Comparison of ENCODE assay signal across 8 cellular contexts in the genomic region with DNA sequence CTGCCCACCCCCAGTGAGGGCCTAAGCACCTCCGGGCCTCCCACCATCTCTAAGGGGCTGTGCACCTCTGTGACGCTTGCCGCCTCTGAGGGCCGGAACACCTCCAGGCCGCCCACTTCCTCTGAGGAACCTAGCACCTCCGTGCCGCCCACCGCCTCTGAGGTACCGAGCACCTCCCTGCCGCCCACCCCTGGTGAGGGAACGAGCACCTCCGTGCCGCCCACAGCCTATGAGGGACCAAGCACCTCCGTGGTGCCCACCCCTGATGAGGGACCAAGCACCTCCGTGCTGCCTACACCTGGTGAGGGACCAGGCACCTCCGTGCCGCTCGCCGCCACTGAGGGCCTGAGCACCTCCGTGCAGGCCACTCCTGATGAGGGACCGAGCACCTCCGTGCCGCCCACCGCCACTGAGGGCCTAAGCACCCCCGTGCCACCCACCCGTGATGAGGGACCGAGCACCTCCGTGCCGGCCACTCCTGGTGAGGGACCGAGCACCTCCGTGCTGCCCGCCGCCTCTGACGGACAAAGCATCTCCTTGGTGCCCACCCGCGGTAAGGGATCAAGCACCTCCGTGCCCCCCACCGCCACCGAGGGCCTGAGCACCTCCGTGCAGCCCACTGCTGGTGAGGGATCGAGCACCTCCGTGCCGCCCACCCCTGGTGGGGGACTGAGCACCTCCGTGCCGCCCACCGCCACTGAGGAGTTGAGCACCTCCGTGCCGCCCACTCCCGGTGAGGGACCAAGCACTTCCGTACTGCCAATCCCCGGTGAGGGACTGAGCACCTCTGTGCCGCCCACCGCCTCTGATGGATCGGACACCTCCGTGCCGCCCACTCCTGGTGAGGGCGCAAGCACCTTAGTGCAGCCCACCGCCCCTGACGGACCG. TPM values are rescaled to one million over a fixed set of nuclear protein-coding genes. Genes with fewer than 3 reads are reported as not detected.
A peak's percentile ranks its signal among the peaks of the same experiment; 100 is the strongest.
DNase-seq lines count a peak whose midpoint lies in the region; ATAC-seq and TF ChIP-seq lines count a peak whose summit lies in the region.

No MANE protein-coding gene starts in this region.

- H3K9me2 ChIP-seq in PC-3 (replicated peaks; ENCODE audit: low read length): no peaks in the 10 kb centered on the region

- no peaks in the 10 kb centered on the region for H3F3A ChIP-seq in PC-3 (ENCODE audit: low read length, unreplicated experiment)

- CTCF ChIA-PET in PC-3 (lab: Charles Lee): no interaction called here

- H3K79me2 ChIP-seq in PC-3 (ENCODE audit: low read length): no peaks in the 10 kb centered on the region

- POLR2A ChIA-PET in PC-3 (lab: Charles Lee; ENCODE audit: unreplicated experiment): no interaction called here

- TF ChIP-seq CTCF in PC-3 (conservative IDR thresholded peaks at IDR 0.05; ENCODE audit: low read depth, low read length): no peak

- DNase-seq in ELF-1 (ENCODE audit: low read depth, low spot score) (peak; percentile 34), HAP-1 (ENCODE audit: low spot score in 2 of 2) (peak in 1 of 2 experiments; percentile 21), PC-3 (no peak), adipocyte (ENCODE audit: low read depth) (peak; percentile 1), NOMO-1 treated with dmso at 0.1 percent for 144 hours (lab: John Stamatoyannopoulos, UW; ENCODE audit: unreplicated experiment) (no peak), KBM-7 (no peak)
- peak; percentile 24 for DNase-seq in stimulated activated CD4-positive, alpha-beta T cell treated with anti-CD3 and anti-CD28 coated beads, Interleukin-12 subunit alpha, Interleukin-12 subunit beta, amount 100 ng/mL, for 4 hours

- no TSS peak for BruUV-seq in PC-3 (replicated peaks; lab: Mats Ljungman, UMichigan)

- H3K27me3 ChIP-seq in HAP-1 (ENCODE audit: low read depth) (no peaks in the 10 kb centered on the region), PC-3 (ENCODE audit: low read length) (no peaks in the 10 kb centered on the region), adipocyte (replicated peaks; ENCODE audit: control insufficient read depth, insufficient read depth, low read length) (peaks cover 11% of the 10 kb centered on the region), iPS-18a (ENCODE audit: control insufficient read depth, insufficient read depth, low read length) (no peaks in the 10 kb centered on the region)

- H2AFZ ChIP-seq in PC-3 (ENCODE audit: low read length): peak overlapping the region; percentile 96

- H3K27ac ChIP-seq in PC-3 (ENCODE audit: low read length) (no peak overlapping the region), iPS-18a (ENCODE audit: low read length) (no peak overlapping the region)

- peak overlapping the region; percentile 71 for H3K9ac ChIP-seq in PC-3 (ENCODE audit: low read length)
- peak overlapping the region; percentile 83 for H3K9ac ChIP-seq in adipocyte (ENCODE audit: low read length)
- peak overlapping the region; percentile 28 for H3K9ac ChIP-seq in iPS-18a (ENCODE audit: low read length)

- ATAC-seq in PC-3: peak; percentile 50

- H3K4me2 ChIP-seq in PC-3 (ENCODE audit: low read length): peak overlapping the region; percentile 95

- peak overlapping the region; percentile 53 for H3K4me3 ChIP-seq in HAP-1
- H3K4me3 ChIP-seq in PC-3 (ENCODE audit: low read length): peak overlapping the region; percentile 86
- H3K4me3 ChIP-seq in adipocyte (ENCODE audit: low read length): peak overlapping the region; percentile 86
- peak overlapping the region; percentile 70 for H3K4me3 ChIP-seq in iPS-18a (ENCODE audit: low read length)

- no peaks in the 10 kb centered on the region for H4K20me1 ChIP-seq in PC-3 (ENCODE audit: low read length)

- in situ Hi-C loops in HAP-1 (cut with MboI; ENCODE audit: low sequenced_read_pairs): no loop called here
- in situ Hi-C loops in KBM-7 (cut with MboI; ENCODE audit: low pct_unique_long_range_greater_than_20kb, low sequenced_read_pairs): no loop called here

- H3K4me1 ChIP-seq in HAP-1 (no peaks in the 10 kb centered on the region; the same call in 1 of the 2 replicates), PC-3 (ENCODE audit: insufficient read depth, low read length) (no peaks in the 10 kb centered on the region), adipocyte (ENCODE audit: control insufficient read depth, insufficient read depth, low read length) (no peaks in the 10 kb centered on the region), iPS-18a (ENCODE audit: control insufficient read depth, low read depth, low read length) (no peaks in the 10 kb centered on the region)

- H3K36me3 ChIP-seq in HAP-1 (replicated peaks) (no peaks in the 10 kb centered on the region), PC-3 (ENCODE audit: low read depth, low read length) (no peaks in the 10 kb centered on the region), adipocyte (ENCODE audit: control insufficient read depth, insufficient read depth, low read length, severe bottlenecking) (no peaks in the 10 kb centered on the region), iPS-18a (ENCODE audit: control insufficient read depth, low read depth, low read length) (no peaks in the 10 kb centered on the region)

- no peaks in the 10 kb centered on the region for H3K9me3 ChIP-seq in HAP-1
- H3K9me3 ChIP-seq in PC-3 (ENCODE audit: low read length): no peaks in the 10 kb centered on the region
- H3K9me3 ChIP-seq in adipocyte (ENCODE audit: control insufficient read depth, low read length): no peaks in the 10 kb centered on the region
- H3K9me3 ChIP-seq in iPS-18a (ENCODE audit: control insufficient read depth, low read depth, low read length): peaks cover 9% of the 10 kb centered on the region

- intact Hi-C loops in PC-3 (cut with micrococcal nuclease): loop anchor here (10.0 kb wide), 1 partner anchor 154 kb away; no protein-coding TSS in a partner anchor

RNA-seq across cellular contexts. Expression of a gene that starts 1.0 kb away (rescaled TPM):
- total RNA-seq in PC-3 (2014; rRNA removed): 1.7 and 2.8 TPM in 2 replicates

Comparison
In these comparisons a context has a peak if more than half of its experiments do, and no peak if none do; other contexts are left out.
1. DNase-seq: peak in ELF-1 (single experiment), adipocyte (single experiment) and stimulated activated CD4-positive, alpha-beta T cell treated with anti-CD3 and anti-CD28 coated beads, Interleukin-12 subunit alpha, Interleukin-12 subunit beta, amount 100 ng/mL, for 4 hours (single experiment); none in PC-3 (single experiment), NOMO-1 treated with dmso at 0.1 percent for 144 hours (single experiment) and KBM-7 (single experiment).
2. H3K9ac ChIP-seq: peak in every context shown above with its lines; median percentile 83 in adipocyte; 71 in PC-3; 28 in iPS-18a.
3. Peak in every context shown above with its lines, with median percentiles within 50 percentile points of each other: H3K4me3 ChIP-seq.